Comparison of ENCODE assay signal across 8 cellular contexts in genomic region chr17:31052187-31052889, GRCh38. TPM values are rescaled to one million over a fixed set of nuclear protein-coding genes. Genes with fewer than 3 reads are reported as not detected.
DNase-seq lines count a peak whose midpoint lies in the region; ATAC-seq and TF ChIP-seq lines count a peak whose summit lies in the region.

No MANE protein-coding gene starts in this region.

- H3K4me1 ChIP-seq in muscle layer of duodenum (ENCODE audit: control insufficient read depth in 1 of 2, insufficient read depth in 2 of 2, low read length in 2 of 2), result peaks cover 0 to 6% of the 10 kb centered on the region in 2 donors

- DNase-seq in CD1c-positive myeloid dendritic cell (ENCODE audit: extremely low spot score), result peak; percentile 58
- peak; percentile 79 for DNase-seq in NB4 (ENCODE audit: low read depth)
- no peak for DNase-seq in chondrocyte (ENCODE audit: low spot score)
- DNase-seq in NCI-H524 treated with DMSO at 0.1 percent for 48 hours (lab: John Stamatoyannopoulos, UW), result no peak

- no peak for ATAC-seq in HG03025 (IDR thresholded peaks at IDR 0.05; ENCODE audit: low FRiP score, unreplicated experiment)
- no peak for ATAC-seq in GM19328 (IDR thresholded peaks at IDR 0.05; ENCODE audit: unreplicated experiment)
- no peak for ATAC-seq in GM18520 (IDR thresholded peaks at IDR 0.05; ENCODE audit: unreplicated experiment)

- H3K36me3 ChIP-seq in muscle layer of duodenum (ENCODE audit: control insufficient read depth in 1 of 2, insufficient read depth in 2 of 2, low read length in 2 of 2), result peaks cover 0 to 4% of the 10 kb centered on the region in 2 donors

- no peak overlapping the region for H3K4me3 Mint-ChIP-seq in chondrocyte (ENCODE audit: unreplicated experiment)

- TF ChIP-seq POLR2A in NB4 (IDR thresholded peaks at IDR 0.05; ENCODE audit: extremely low read depth, insufficient read length), result no peak

- peak overlapping the region; percentile 92 for H3K27ac Mint-ChIP-seq in chondrocyte (ENCODE audit: unreplicated experiment)

- peaks cover 17% of the 10 kb centered on the region for H3K4me1 Mint-ChIP-seq in chondrocyte (ENCODE audit: low read depth)

- peaks cover 6% of the 10 kb centered on the region for H3K36me3 Mint-ChIP-seq in chondrocyte (ENCODE audit: low read depth)

- TF ChIP-seq CTCF in NB4 (IDR thresholded peaks at IDR 0.05; ENCODE audit: low read depth, low read length), result no peak
- TF ChIP-seq CTCF in chondrocyte (IDR thresholded peaks at IDR 0.05), result no peak

- H3K9me3 ChIP-seq in muscle layer of duodenum (ENCODE audit: control insufficient read depth in 1 of 2, low read length in 2 of 2), result peaks cover 0 to 4% of the 10 kb centered on the region in 2 donors

- H3K27me3 Mint-ChIP-seq in chondrocyte (ENCODE audit: low read depth), result no peaks in the 10 kb centered on the region

- H3K9me3 Mint-ChIP-seq in chondrocyte (ENCODE audit: low read depth), result peaks cover 2% of the 10 kb centered on the region

- H3K27ac ChIP-seq in muscle layer of duodenum (ENCODE audit: low read length), result peak overlapping the region; percentile 9

- H3K27me3 ChIP-seq in muscle layer of duodenum (ENCODE audit: low read depth, low read length), result no peaks in the 10 kb centered on the region

- H3K4me3 ChIP-seq in NB4 (ENCODE audit: low read depth, low read length) (no peak overlapping the region), muscle layer of duodenum (ENCODE audit: low read depth in 1 of 2, low read length in 2 of 2) (no peak overlapping the region)

RNA-seq across cellular contexts. Expression of gene NF1, which starts 42.4 kb away (rescaled TPM):
- total RNA-seq in chondrocyte, result 41.6 to 63.9 TPM (median 48.2 TPM) in 3 replicates

Comparison
In these comparisons a context has a peak if more than half of its experiments do, and no peak if none do; other contexts are left out.
1. DNase-seq: peak in CD1c-positive myeloid dendritic cell (single experiment) and NB4 (single experiment); none in chondrocyte (single experiment) and NCI-H524 treated with DMSO at 0.1 percent for 48 hours (single experiment).